In the genomic region with DNA sequence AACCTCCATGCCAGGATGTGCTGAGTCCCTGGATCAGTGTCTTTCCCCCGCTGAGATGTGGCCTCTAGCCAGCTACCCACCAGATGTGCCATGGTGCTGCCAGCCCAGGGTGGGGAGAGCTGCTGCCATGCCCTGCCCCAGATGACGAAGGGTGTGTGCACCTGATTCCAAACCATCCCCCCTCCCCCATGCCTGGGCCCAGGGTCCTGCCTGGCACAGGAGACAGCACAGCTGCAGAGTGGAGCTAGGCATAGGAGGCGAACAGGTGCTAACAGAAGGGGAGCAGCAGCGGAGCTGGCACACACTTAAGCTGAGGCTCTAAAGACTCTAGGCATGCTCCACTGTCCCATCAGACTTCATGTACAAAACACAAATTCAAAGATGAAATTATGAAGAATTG, we compare ENCODE assay signal across 25 cellular contexts.
"Had no signal": no experiment of that assay in that cellular context is flagged by ENCODE, and none has a peak within 500 bp of the region (broad histone marks: within the 10 kb centered on the region; RNA-seq: fewer than 3 reads in every experiment).

No MANE protein-coding gene starts in this region.

- ATAC-seq: activated CD4-positive, alpha-beta T cell treated with anti-CD3 and anti-CD28 coated beads for 36 hours; gastrocnemius medialis; right lobe of liver had no signal

- H3K27ac Mint-ChIP-seq: activated B cell treated with CpG ODN at 0.5 μM for 24 hours; activated CD4-positive, alpha-beta T cell treated with anti-CD3 and anti-CD28 coated beads for 36 hours; activated naive CD8-positive, alpha-beta T cell treated with anti-CD3 and anti-CD28 coated beads, Interleukin-2, amount 10 ng/mL, durations not matched to agents 7 days and 5 days; nephron progenitor cell; T-helper 1 cell treated with Interleukin-12 subunit alpha and Interleukin-12 subunit beta and Interleukin-4 antibody, amounts not matched to agents 30 μg/mL and 1 μg/mL, for 36 hours had no signal

- H3K36me3 Mint-ChIP-seq: activated naive CD8-positive, alpha-beta T cell treated with anti-CD3 and anti-CD28 coated beads, Interleukin-2, amount 10 ng/mL, durations not matched to agents 7 days and 5 days had no signal

- H3K9me3 Mint-ChIP-seq: activated B cell treated with CpG ODN at 0.5 μM for 24 hours; activated naive CD8-positive, alpha-beta T cell treated with anti-CD3 and anti-CD28 coated beads, Interleukin-2, amount 10 ng/mL, durations not matched to agents 7 days and 5 days; central memory CD8-positive, alpha-beta T cell; nephron progenitor cell; T-helper 1 cell treated with Interleukin-12 subunit alpha and Interleukin-12 subunit beta and Interleukin-4 antibody, amounts not matched to agents 30 μg/mL and 1 μg/mL, for 36 hours had no signal

- DNase-seq: activated B cell treated with CpG ODN at 0.5 μM for 24 hours; activated CD4-positive, alpha-beta T cell treated with anti-CD3 and anti-CD28 coated beads for 36 hours; activated CD4-positive, alpha-beta T cell treated with anti-CD3 and anti-CD28 coated beads, Interleukin-2, amount 50 U/mL, for 48 hours; activated CD8-positive, alpha-beta memory T cell treated with anti-CD3 and anti-CD28 coated beads, Interleukin-2, amount 50 U/mL, for 48 hours; activated naive CD4-positive, alpha-beta T cell treated with Interleukin-2 at 50 U/mL for 16 hours; activated naive CD8-positive, alpha-beta T cell treated with anti-CD3 and anti-CD28 coated beads, Interleukin-2, amount 10 ng/mL, durations not matched to agents 7 days and 5 days; activated T-cell treated with anti-CD3 and anti-CD28 coated beads, Interleukin-2, amount 50 U/mL, for 48 hours; amniotic stem cell; esophagus squamous epithelium; gastrocnemius medialis; head of caudate nucleus; hypothalamus; left ventricle myocardium inferior; mammary epithelial cell; midbrain; nephron progenitor cell; occipital lobe; posterior cingulate gyrus; right lobe of liver; stimulated activated naive CD4-positive, alpha-beta T cell; T1000; testis; trophoblast cell had no signal
